ENCODE assay signal across 1 cellular context in the genomic region with DNA sequence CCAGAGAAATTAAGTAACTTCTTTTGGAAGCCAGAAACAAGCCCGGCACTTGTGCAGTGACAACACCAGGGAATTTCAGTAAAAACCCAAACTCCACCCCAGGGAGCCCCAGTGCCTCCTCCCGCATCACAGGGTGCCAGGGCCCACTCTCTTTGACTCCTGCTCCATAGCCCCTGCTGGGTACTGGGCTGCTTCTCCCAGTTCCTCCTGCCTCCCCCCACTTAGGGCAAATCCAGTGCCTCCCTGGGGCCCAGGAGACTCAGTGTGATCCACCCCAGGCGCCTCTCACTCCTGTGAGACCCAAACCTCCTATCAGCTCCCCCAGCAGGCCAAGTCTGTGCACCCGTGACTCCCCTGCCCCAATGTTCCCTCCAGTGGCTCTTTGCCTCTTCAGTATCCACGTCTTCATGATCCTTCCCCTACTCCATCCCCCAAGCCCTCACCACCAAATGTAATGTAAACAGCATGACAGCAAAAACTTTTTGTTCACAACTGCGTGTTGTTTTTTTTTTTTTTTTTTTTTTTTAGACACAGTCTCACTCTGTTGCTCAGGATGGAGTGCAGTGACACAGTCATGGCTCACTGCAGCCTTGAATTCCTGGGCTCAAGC.
TF ChIP-seq lines count a peak whose summit lies in the region.

No MANE protein-coding gene starts in this region.

TF ChIP-seq in HEK293, 187 proteins besides CTCF, POLR2A, EP300 and RAD21 (continued from another document):
- TF ChIP-seq HIC1 (tag by site-specific recombination; IDR thresholded peaks at IDR 0.05) (no peak), ZNF362 (tag by site-specific recombination; IDR thresholded peaks at IDR 0.05) (peak; percentile 28; the same call in 1 of the 2 replicates), ZIC2 (tag by site-specific recombination; IDR thresholded peaks at IDR 0.05) (peak; percentile 99), GLIS1 (tag by site-specific recombination; IDR thresholded peaks at IDR 0.05) (0 out of 2 replicates have a peak, but pooled peaks have one; percentile 13), HOXD13 (CRISPR knock-in tag; IDR thresholded peaks at IDR 0.05; ENCODE audit: borderline replicate concordance) (no peak), ZNF423 (tag by site-specific recombination; IDR thresholded peaks at IDR 0.05) (peak; percentile 18; the same call in 1 of the 2 replicates), ZNF211 (tag by site-specific recombination; IDR thresholded peaks at IDR 0.05; ENCODE audit: low read depth) (no peak)
